ENCODE assay signal across 22 cellular contexts in genomic region chr14:70677324-70677723, GRCh38. TPM values are rescaled to one million over a fixed set of nuclear protein-coding genes. Genes with fewer than 3 reads are reported as not detected.
"Had no signal": no experiment of that assay in that cellular context is flagged by ENCODE, and none has a peak within 500 bp of the region (broad histone marks: within the 10 kb centered on the region; RNA-seq: fewer than 3 reads in every experiment).

No MANE protein-coding gene starts in this region.

- H3K4me3 Mint-ChIP-seq: IgD-negative memory B cell had no signal

- H3K9me3 Mint-ChIP-seq: IgD-negative memory B cell had no signal

- H3K27me3 Mint-ChIP-seq: IgD-negative memory B cell had no signal

- H3K4me3 ChIP-seq: K562, SJCRH30 had no signal

- DNase-seq: Kasumi-1, MM.1S, NCI-H1092 treated with DMSO at 0.1 percent for 48 hours, NCI-H1436, NCI-H187, NCI-H2029, NCI-H2081 treated with DMSO at 0.1 percent for 48 hours, NCI-H2171, NCI-H226, NCI-H446, NCI-H510A, NCI-H524 treated with DMSO at 0.1 percent for 48 hours, NCI-H69, NCI-H774, RPMI8226, SHP77 treated with DMSO at 0.1 percent for 48 hours, SJCRH30 had no signal

- H3K4me1 ChIP-seq: SJCRH30 had no signal

- H3K27ac ChIP-seq: KMS-11, SJCRH30 had no signal

- H3K4me2 ChIP-seq: KMS-11 had no signal

- H3K36me3 ChIP-seq: SJCRH30 had no signal

- H3K9me3 ChIP-seq: SJCRH30 had no signal

- ATAC-seq: K562, SK-N-SH treated with all-trans-retinoic acid at 6 μM for 48 hours had no signal

- H3K9ac ChIP-seq: KMS-11 had no signal

- FAIRE-seq: K562, RCC 7860 had no signal

- H3K27me3 ChIP-seq: SJCRH30 had no signal

RNA-seq across cellular contexts. Expression of gene TTC9, which starts 35.6 kb away (rescaled TPM):
- polyA plus RNA-seq: K562 had no signal
